Comparison of ENCODE assay signal across 31 cellular contexts in genomic region chr1:49630156-49630555, GRCh38.
DNase-seq lines count a peak whose midpoint lies in the region; ATAC-seq, FAIRE-seq and TF ChIP-seq lines count a peak whose summit lies in the region.
"Had no signal": no experiment of that assay in that cellular context is flagged by ENCODE, and none has a peak within 500 bp of the region (broad histone marks: within the 10 kb centered on the region; RNA-seq: fewer than 3 reads in every experiment).

No MANE protein-coding gene starts in this region.

- peak; percentile 44 for TF ChIP-seq CTCF in retinal pigment epithelial cell (conservative IDR thresholded peaks at IDR 0.05; ENCODE audit: low read depth, low read length)

- H3K4me3 ChIP-seq in retinal pigment epithelial cell (ENCODE audit: low read length), result no peak overlapping the region
- H3K4me3 ChIP-seq: A549, ascending aorta, coronary artery, left lung, ovary, right atrium auricular region, SJCRH30, smooth muscle cell, upper lobe of left lung had no signal

- TF ChIP-seq POLR2A in GM12891 (IDR thresholded peaks at IDR 0.05; ENCODE audit: low read depth, low read length), result no peak

- no peaks in the 10 kb centered on the region for H3K4me1 Mint-ChIP-seq in T-helper 17 cell
- H3K4me1 Mint-ChIP-seq: neural crest cell had no signal

- H3K9me3 ChIP-seq in T-helper 17 cell (ENCODE audit: control insufficient read depth, low read length, poor library complexity, severe bottlenecking), result no peaks in the 10 kb centered on the region
- H3K9me3 ChIP-seq: A549, ascending aorta, ovary, right atrium auricular region, SJCRH30, upper lobe of left lung had no signal

- H3K36me3 Mint-ChIP-seq in T-helper 17 cell (ENCODE audit: low read depth), result no peaks in the 10 kb centered on the region
- H3K36me3 Mint-ChIP-seq: CD8-positive, alpha-beta T cell had no signal

- H3K4me3 Mint-ChIP-seq in T-helper 17 cell, result no peak overlapping the region
- H3K4me3 Mint-ChIP-seq: CD8-positive, alpha-beta T cell; neural crest cell had no signal

- peak; percentile 5 for DNase-seq in NCI-H510A treated with DMSO at 0.1 percent for 48 hours (lab: John Stamatoyannopoulos, UW)
- no peak for DNase-seq in NCI-H510A (lab: John Stamatoyannopoulos, UW)
- DNase-seq in HT-29 (ENCODE audit: low spot score), result peak; percentile 34
- peak; percentile 29 for DNase-seq in SK-N-DZ (ENCODE audit: low spot score)
- peak; percentile 6 for DNase-seq in retinal pigment epithelial cell (ENCODE audit: low read depth)
- no peak for DNase-seq in hepatic stellate cell (ENCODE audit: low spot score)
- DNase-seq in GM12891 (ENCODE audit: insufficient read length, low spot score), result no peak
- no peak for DNase-seq in T-helper 17 cell
- DNase-seq: activated CD4-positive, alpha-beta T cell treated with anti-CD3 and anti-CD28 coated beads, Interleukin-2, amount 50 U/mL, for 48 hours; activated gamma-delta T cell treated with Interleukin-2 at 50 U/mL for 16 hours; activated T-cell treated with anti-CD3 and anti-CD28 coated beads, Interleukin-2, amount 50 U/mL, for 48 hours; CD8-positive, alpha-beta T cell; effector CD8-positive, alpha-beta T cell; GDM1; HCEC 1CT; KG1; left lung; mesendoderm; NCI-H2029 treated with DMSO at 0.1 percent for 48 hours; ovary; stimulated activated naive CD4-positive, alpha-beta T cell; upper lobe of left lung had no signal

- no peaks in the 10 kb centered on the region for H3K27me3 Mint-ChIP-seq in T-helper 17 cell

- FAIRE-seq in GM12891 (lab: Jason Lieb, UNC), result no peak
- FAIRE-seq: A549, TTC549 had no signal

- H3K27ac Mint-ChIP-seq in T-helper 17 cell, result no peak overlapping the region
- H3K27ac Mint-ChIP-seq: CD8-positive, alpha-beta T cell had no signal

- ATAC-seq in T-helper 17 cell, result no peak
- ATAC-seq: A549; activated CD4-positive, CD25-positive, alpha-beta regulatory T cell treated with anti-CD3 and anti-CD28 coated beads, Interleukin-2, amount 50 U/mL, for 24 hours; CD8-positive, alpha-beta T cell; left lung had no signal

TF ChIP-seq in GM12891, 5 proteins besides CTCF, POLR2A, EP300 and RAD21:
- no peak for TF ChIP-seq PAX5 (IDR thresholded peaks at IDR 0.05; ENCODE audit: insufficient read depth, low read length, severe bottlenecking)
- TF ChIP-seq SPI1 (IDR thresholded peaks at IDR 0.05; ENCODE audit: low read depth, low read length), result no peak
- no peak for TF ChIP-seq POLR2AphosphoS5 (IDR thresholded peaks at IDR 0.05; ENCODE audit: low read depth, low read length)
- no peak for TF ChIP-seq TAF1 (IDR thresholded peaks at IDR 0.05; ENCODE audit: low read depth, low read length)
- TF ChIP-seq POU2F2 (IDR thresholded peaks at IDR 0.05; ENCODE audit: low read depth, low read length), result no peak

Comparison
In these comparisons a context has a peak if more than half of its experiments do, and no peak if none do; other contexts are left out.
1. DNase-seq: peak in NCI-H510A treated with DMSO at 0.1 percent for 48 hours (single experiment), HT-29 (single experiment), SK-N-DZ (single experiment) and retinal pigment epithelial cell (single experiment); none in NCI-H510A (single experiment), hepatic stellate cell (single experiment), GM12891 (single experiment) and T-helper 17 cell (0 of 3).